Comparison of ENCODE assay signal across 8 cellular contexts in genomic region chr4:139266583-139267257, GRCh38. TPM values are rescaled to one million over a fixed set of nuclear protein-coding genes. Genes with fewer than 3 reads are reported as not detected.
DNase-seq lines count a peak whose midpoint lies in the region; ATAC-seq, FAIRE-seq and TF ChIP-seq lines count a peak whose summit lies in the region.

No MANE protein-coding gene starts in this region.

- ATAC-seq in GM21528 (IDR thresholded peaks at IDR 0.05; ENCODE audit: low FRiP score, unreplicated experiment) = peak; percentile 99

- H3K36me3 Mint-ChIP-seq in astrocyte (ENCODE audit: low read depth, unreplicated experiment) = no peaks in the 10 kb centered on the region

- H3K27me3 ChIP-seq in HUES48 (ENCODE audit: control insufficient read depth, insufficient read depth, low read length) (no peaks in the 10 kb centered on the region), astrocyte (ENCODE audit: insufficient read depth, low read length) (no peaks in the 10 kb centered on the region)

- H4K20me1 ChIP-seq in astrocyte (ENCODE audit: insufficient read depth, low read length) = no peaks in the 10 kb centered on the region

- FAIRE-seq in astrocyte (lab: Jason Lieb, UNC) = peak; percentile 56

- H3K9me3 ChIP-seq in HUES48 (ENCODE audit: control insufficient read depth, insufficient read depth, low read length) (no peaks in the 10 kb centered on the region), astrocyte (ENCODE audit: insufficient read depth, low read depth, low read length) (no peaks in the 10 kb centered on the region)

- peak overlapping the region; percentile 85 for H3K4me2 ChIP-seq in astrocyte (ENCODE audit: low read length)

- H3K27me3 Mint-ChIP-seq in astrocyte (ENCODE audit: low read depth, unreplicated experiment) = no peaks in the 10 kb centered on the region

- H3K9ac ChIP-seq in HUES48 (ENCODE audit: low read depth, low read length) (0 out of 2 replicates have a peak overlapping the region, but pooled peaks have one; percentile 22), astrocyte (ENCODE audit: low read length) (peak overlapping the region; percentile 43)

- H3K9me3 Mint-ChIP-seq in astrocyte (ENCODE audit: unreplicated experiment) = no peaks in the 10 kb centered on the region

- peak overlapping the region; percentile 63 for H2AFZ ChIP-seq in astrocyte (ENCODE audit: low read depth, low read length)

- peak; percentile 78 for DNase-seq in DMS53 (lab: John Stamatoyannopoulos, UW)
- peak; percentile 52 for DNase-seq in T1000 (lab: John Stamatoyannopoulos, UW)
- peak; percentile 66 for DNase-seq in astrocyte (ENCODE audit: low read depth)
- DNase-seq in iPS-NIHi11 (ENCODE audit: low spot score) = peak; percentile 50
- peak; percentile 61 to 77 for DNase-seq in stimulated activated CD4-positive, alpha-beta T cell treated with anti-CD3 and anti-CD28 coated beads, Interleukin-12 subunit alpha, Interleukin-12 subunit beta, amount 100 ng/mL, for 24 hours (ENCODE audit: low read depth in 2 of 2)
- no peak for DNase-seq in 8988T

- H3K4me1 Mint-ChIP-seq in astrocyte (ENCODE audit: low read depth, unreplicated experiment) = peaks cover 23% of the 10 kb centered on the region

- H3K36me3 ChIP-seq in HUES48 (ENCODE audit: control insufficient read depth, insufficient read depth, low read length) (no peaks in the 10 kb centered on the region), astrocyte (ENCODE audit: insufficient read depth, low read length) (no peaks in the 10 kb centered on the region)

- H3K4me3 ChIP-seq in HUES48 (ENCODE audit: low read depth, low read length) (no peak overlapping the region), astrocyte (ENCODE audit: insufficient read depth, low read depth, low read length) (peak overlapping the region; percentile 54)

- peaks cover 9% of the 10 kb centered on the region; the same call in 1 of the 2 replicates for H3K4me1 ChIP-seq in HUES48 (ENCODE audit: control insufficient read depth, insufficient read depth, low read length)
- peaks cover 11% of the 10 kb centered on the region for H3K4me1 ChIP-seq in astrocyte (ENCODE audit: insufficient read depth, low read length)

- peak overlapping the region; percentile 9 for H3K27ac Mint-ChIP-seq in astrocyte (ENCODE audit: unreplicated experiment)

- H3K27ac ChIP-seq in HUES48 (ENCODE audit: low read depth, low read length) = peak overlapping the region; percentile 26
- H3K27ac ChIP-seq in astrocyte (ENCODE audit: low read depth, low read length) = no peak overlapping the region

- no peak for TF ChIP-seq CTCF in astrocyte (IDR thresholded peaks at IDR 0.05; ENCODE audit: insufficient read depth, low read depth, low read length)

- H3K4me3 Mint-ChIP-seq in astrocyte (ENCODE audit: unreplicated experiment) = peak overlapping the region; percentile 30

- H3K79me2 ChIP-seq in astrocyte (ENCODE audit: insufficient read depth, low read length) = no peaks in the 10 kb centered on the region

RNA-seq across cellular contexts. Expression of gene MGARP, which starts 13.3 kb away (rescaled TPM):
- 0.36 and 0.45 TPM in 2 replicates for total RNA-seq in astrocyte

RNA-seq across cellular contexts. Expression of gene NAA15, which starts 34.6 kb away (rescaled TPM):
- total RNA-seq in astrocyte = 59.3 and 64.5 TPM in 2 replicates

RNA-seq across cellular contexts. Expression of gene NDUFC1, which starts 35.6 kb away (rescaled TPM):
- total RNA-seq in astrocyte = 49.2 and 52.4 TPM in 2 replicates
